In the genomic region with DNA sequence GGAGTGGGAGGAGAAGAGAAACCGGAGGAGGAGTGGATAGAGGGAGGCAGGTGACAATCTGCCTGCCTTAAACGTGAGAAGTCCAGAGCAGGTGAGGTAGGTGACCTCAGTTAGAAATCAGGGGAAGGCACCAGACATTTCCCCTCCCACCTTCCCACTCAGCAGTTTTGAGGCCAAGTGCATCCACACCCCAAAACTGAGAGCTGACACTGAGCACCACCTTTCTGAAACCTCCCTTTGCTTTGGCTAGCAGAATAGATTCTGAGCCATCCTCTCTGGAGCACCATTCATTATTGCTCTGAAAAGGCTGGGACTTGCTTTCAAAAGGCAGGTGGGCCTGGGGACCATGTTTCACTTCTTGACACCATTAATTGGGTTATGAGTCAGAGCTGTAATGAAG, we compare ENCODE assay signal across 18 cellular contexts.
DNase-seq lines count a peak whose midpoint lies in the region; TF ChIP-seq lines count a peak whose summit lies in the region.
"Had no signal": no experiment of that assay in that cellular context is flagged by ENCODE, and none has a peak within 500 bp of the region (broad histone marks: within the 10 kb centered on the region; RNA-seq: fewer than 3 reads in every experiment).

No MANE protein-coding gene starts in this region.

- intact Hi-C loops in esophagus muscularis mucosa (cut with DNase I), result no loop called here

- H4K20me1 ChIP-seq in BLaER1, result no peaks in the 10 kb centered on the region
- H4K20me1 ChIP-seq in Loucy (ENCODE audit: insufficient read depth, low read length, poor library complexity, severe bottlenecking), result no peaks in the 10 kb centered on the region
- no peaks in the 10 kb centered on the region for H4K20me1 ChIP-seq in neural progenitor cell (ENCODE audit: low read depth)

- H3K27ac ChIP-seq in BLaER1 (peak overlapping the region; percentile 81), esophagus muscularis mucosa (replicated peaks in 1 of 4) (no peak overlapping the region), neural progenitor cell (no peak overlapping the region)
- H3K27ac ChIP-seq: HL-60 had no signal

- no peak overlapping the region for H3K4me3 Mint-ChIP-seq in neural progenitor cell
- H3K4me3 Mint-ChIP-seq: H9 had no signal

- no peaks in the 10 kb centered on the region for H3K79me2 ChIP-seq in Loucy (ENCODE audit: insufficient read depth, low read length)
- H3K79me2 ChIP-seq in neural progenitor cell (ENCODE audit: low read depth), result no peaks in the 10 kb centered on the region

- H3K4me1 ChIP-seq in BLaER1 (peaks cover 87% of the 10 kb centered on the region), Loucy (ENCODE audit: insufficient read depth, low read length, poor library complexity, severe bottlenecking) (peaks cover 8% of the 10 kb centered on the region), esophagus muscularis mucosa (peaks cover 0 to 15% (median 7%) of the 10 kb centered on the region in 4 donors), neural progenitor cell (peaks cover 75% of the 10 kb centered on the region)

- H3K4me3 ChIP-seq in BLaER1 (peak overlapping the region; percentile 51), Loucy (ENCODE audit: low read length, poor library complexity, severe bottlenecking) (no peak overlapping the region), esophagus muscularis mucosa (no peak overlapping the region), neural progenitor cell (no peak overlapping the region)

- no peak for TF ChIP-seq POLR2A in esophagus muscularis mucosa (IDR thresholded peaks at IDR 0.05; ENCODE audit: low read depth)

- TF ChIP-seq EP300 in esophagus muscularis mucosa (IDR thresholded peaks at IDR 0.05), result no peak

- H3K9me3 ChIP-seq in BLaER1 (no peaks in the 10 kb centered on the region), Loucy (ENCODE audit: insufficient read depth, low read depth, low read length) (no peaks in the 10 kb centered on the region), esophagus muscularis mucosa (no peaks in the 10 kb centered on the region), neural progenitor cell (ENCODE audit: low read depth) (no peaks in the 10 kb centered on the region)

- H3K27me3 Mint-ChIP-seq in neural progenitor cell (ENCODE audit: insufficient read depth, low read depth), result no peaks in the 10 kb centered on the region

- H3K4me1 Mint-ChIP-seq in neural progenitor cell, result peaks cover 66% of the 10 kb centered on the region

- H3F3A ChIP-seq in Loucy (ENCODE audit: low read depth) (no peaks in the 10 kb centered on the region), neural progenitor cell (ENCODE audit: low read depth) (peaks cover 25% of the 10 kb centered on the region)

- H3K9ac ChIP-seq in BLaER1 (peak overlapping the region; percentile 71; the same call in 1 of the 2 replicates), Loucy (ENCODE audit: low read depth, low read length, poor library complexity, severe bottlenecking) (no peak overlapping the region), neural progenitor cell (no peak overlapping the region)

- TF ChIP-seq CTCF in Loucy (conservative IDR thresholded peaks at IDR 0.05; ENCODE audit: low read length) (no peak), esophagus muscularis mucosa (IDR thresholded peaks at IDR 0.05) (no peak), neural progenitor cell (IDR thresholded peaks at IDR 0.05) (no peak)

- no peaks in the 10 kb centered on the region for H3K9me3 Mint-ChIP-seq in neural progenitor cell

- H3K36me3 ChIP-seq in BLaER1, result no peaks in the 10 kb centered on the region
- H3K36me3 ChIP-seq in Loucy (ENCODE audit: insufficient read depth, low read length), result no peaks in the 10 kb centered on the region
- no peaks in the 10 kb centered on the region for H3K36me3 ChIP-seq in esophagus muscularis mucosa
- no peaks in the 10 kb centered on the region for H3K36me3 ChIP-seq in neural progenitor cell

- DNase-seq in esophagus muscularis mucosa (ENCODE audit: extremely low spot score) (peak; percentile 26), neural progenitor cell (ENCODE audit: low spot score) (no peak), NCI-H748 treated with DMSO at 0.1 percent for 48 hours (lab: John Stamatoyannopoulos, UW) (no peak), GOT3 (lab: John Stamatoyannopoulos, UW) (no peak), cerebellum (ENCODE audit: low spot score) (no peak)
- DNase-seq: EL, GF-D8, H9, KG1, NCI-H1105, NCI-H146, NCI-H2029 treated with DMSO at 0.1 percent for 48 hours, NCI-H2171 treated with DMSO at 0.1 percent for 48 hours, NCI-H524 treated with DMSO at 0.1 percent for 48 hours, Right ventricle myocardium superior had no signal

- peak overlapping the region; percentile 76 for H3K27ac Mint-ChIP-seq in neural progenitor cell
- H3K27ac Mint-ChIP-seq: H9 had no signal

- H3K4me2 ChIP-seq in BLaER1 (peak overlapping the region; percentile 87), Loucy (ENCODE audit: low read depth, low read length, poor library complexity, severe bottlenecking) (no peak overlapping the region), neural progenitor cell (no peak overlapping the region)

- WGBS in esophagus muscularis mucosa, result 90% methylated on average over 2 of the region's 2 CpGs

- H3K9me2 ChIP-seq in Loucy (replicated peaks; ENCODE audit: low read depth, low read length), result no peaks in the 10 kb centered on the region

- H2AFZ ChIP-seq in Loucy (ENCODE audit: low read length) (peak overlapping the region; percentile 46; the same call in 1 of the 2 replicates), neural progenitor cell (replicated peaks) (no peak overlapping the region)

- H3K27me3 ChIP-seq in BLaER1 (no peaks in the 10 kb centered on the region), Loucy (ENCODE audit: insufficient read depth, low read length, poor library complexity, severe bottlenecking) (no peaks in the 10 kb centered on the region), esophagus muscularis mucosa (no peaks in the 10 kb centered on the region), neural progenitor cell (no peaks in the 10 kb centered on the region)

- no peaks in the 10 kb centered on the region for H3K36me3 Mint-ChIP-seq in neural progenitor cell
